In genomic region chr16:9159839-9160550, GRCh38 we compare ENCODE assay signal across 8 cellular contexts.
A peak's percentile ranks its signal among the peaks of the same experiment; 100 is the strongest.
DNase-seq lines count a peak whose midpoint lies in the region; ATAC-seq, FAIRE-seq and TF ChIP-seq lines count a peak whose summit lies in the region.

No MANE protein-coding gene starts in this region.

- TF ChIP-seq CTCF in KMS-11 (conservative IDR thresholded peaks at IDR 0.05; ENCODE audit: low read depth, low read length) (peak; percentile 79), H1 (IDR thresholded peaks at IDR 0.05; ENCODE audit: control extremely low read depth in 1 of 3, insufficient read depth in 1 of 3, low read depth in 1 of 3, low read length in 3 of 3) (peak; percentile 85 to 90 (median 87)), tibial artery (IDR thresholded peaks at IDR 0.05) (peak; percentile 57 to 60)

- H2AFZ ChIP-seq in KMS-11 (ENCODE audit: low read depth) (no peak overlapping the region), H1 (ENCODE audit: low read length) (no peak overlapping the region), mesenchymal stem cell (ENCODE audit: low read depth, low read length) (no peak overlapping the region)

- POLR2A ChIA-PET in H1 (lab: Charles Lee; ENCODE audit: partially characterized antibody) = interaction anchor here (0.9 kb wide), 1 partner anchor 14 kb away, joined by 3 read pairs; no protein-coding TSS in a partner anchor

- ATAC-seq in HG03097 (IDR thresholded peaks at IDR 0.05; ENCODE audit: low FRiP score, unreplicated experiment) = no peak

- H3K9me3 ChIP-seq in H1 (ENCODE audit: insufficient read depth in 2 of 2, low read depth in 1 of 2, low read length in 1 of 2) (no peaks in the 10 kb centered on the region), mesenchymal stem cell (ENCODE audit: control insufficient read depth, low read length) (no peaks in the 10 kb centered on the region), tibial artery (no peaks in the 10 kb centered on the region)

- H4K91ac ChIP-seq in H1 (replicated peaks; ENCODE audit: insufficient read length, low read length) = no peak overlapping the region
- no peak overlapping the region for H4K91ac ChIP-seq in mesenchymal stem cell (ENCODE audit: low read length)

- H2BK12ac ChIP-seq in H1 (ENCODE audit: low read depth, low read length) (no peak overlapping the region), mesenchymal stem cell (ENCODE audit: low read length in 2 of 2) (no peak overlapping the region)

- intact Hi-C loops in tibial artery (cut with DNase I; ENCODE audit: low total_unique reads) = no loop called here

- peak; percentile 93 to 96 for TF ChIP-seq RAD21 in H1 (IDR thresholded peaks at IDR 0.05 in 1 of 2, conservative IDR thresholded peaks at IDR 0.05 in 1 of 2; ENCODE audit: low read depth in 2 of 2, low read length in 2 of 2)

- no peaks in the 10 kb centered on the region for H3K79me1 ChIP-seq in H1 (ENCODE audit: low read depth, low read length)
- H3K79me1 ChIP-seq in mesenchymal stem cell (replicated peaks; ENCODE audit: low read length, poor library complexity, severe bottlenecking) = no peaks in the 10 kb centered on the region

- H3K23ac ChIP-seq in H1 (ENCODE audit: insufficient read length) (no peak overlapping the region), mesenchymal stem cell (ENCODE audit: low read length in 2 of 2) (no peak overlapping the region)

- no peak overlapping the region; the same call in 1 of the 2 replicates for H4K8ac ChIP-seq in H1 (ENCODE audit: extremely low read depth, insufficient read depth, low read length)
- no peak overlapping the region for H4K8ac ChIP-seq in mesenchymal stem cell (ENCODE audit: low read length)

- TF ChIP-seq EP300 in H1 (IDR thresholded peaks at IDR 0.05; ENCODE audit: borderline replicate concordance in 1 of 2, low read depth in 2 of 2, low read length in 2 of 2) = no peak

- H3K79me2 ChIP-seq in KMS-11 (ENCODE audit: insufficient read depth, low read depth) = no peaks in the 10 kb centered on the region
- no peaks in the 10 kb centered on the region for H3K79me2 ChIP-seq in H1 (ENCODE audit: control insufficient read depth in 1 of 2, insufficient read depth in 2 of 2, low read length in 2 of 2)

- H4K5ac ChIP-seq in H1 (ENCODE audit: insufficient read length, low read depth, low read length) = no peak overlapping the region

- no peak overlapping the region for H3K56ac ChIP-seq in H1 (replicated peaks; ENCODE audit: insufficient read length, low read depth, low read length)

- no peak overlapping the region for H3K4ac ChIP-seq in H1 (replicated peaks; ENCODE audit: insufficient read length, low read depth, low read length)
- no peak overlapping the region for H3K4ac ChIP-seq in mesenchymal stem cell (ENCODE audit: low read depth in 1 of 2, low read length in 2 of 2)

- H3K9ac ChIP-seq in KMS-11 = no peak overlapping the region
- no peak overlapping the region for H3K9ac ChIP-seq in H1 (replicated peaks in 1 of 4; ENCODE audit: extremely low read depth in 1 of 4, low read depth in 3 of 4, low read length in 3 of 4)
- H3K9ac ChIP-seq in mesenchymal stem cell (ENCODE audit: low read length) = no peak overlapping the region

- no peak overlapping the region for H2BK5ac ChIP-seq in H1 (ENCODE audit: low read depth, low read length)
- H2BK5ac ChIP-seq in mesenchymal stem cell (ENCODE audit: low read depth, low read length, poor library complexity, severe bottlenecking) = no peak overlapping the region

- WGBS in H1 (ENCODE audit: extremely low coverage in 1 of 2, insufficient coverage in 1 of 2, insufficient read length in 1 of 2, insufficient replicate concordance in 2 of 2, low coverage in 1 of 2, low lambda C conversion rate in 2 of 2, missing lambda C conversion rate in 1 of 2), 2 experiments = 39% methylated on average over 15 of the region's 15 CpGs; no CpG with 5 or more reads in 1 of the 2 experiments
- 16% methylated on average over 15 of the region's 15 CpGs for WGBS in mesenchymal stem cell

- peak; percentile 84 for FAIRE-seq in H1 (lab: Jason Lieb, UNC)

- H3K27me3 ChIP-seq in KMS-11 (ENCODE audit: insufficient read depth, low read depth) (no peaks in the 10 kb centered on the region), H1 (replicated peaks in 1 of 4; ENCODE audit: control insufficient read depth in 3 of 4, extremely low read depth in 1 of 4, insufficient read depth in 3 of 4, low read length in 3 of 4) (no peaks in the 10 kb centered on the region), mesenchymal stem cell (ENCODE audit: control insufficient read depth in 1 of 2, insufficient read depth in 1 of 2, low read length in 2 of 2) (peaks cover 3 to 6% of the 10 kb centered on the region in 2 experiments), tibial artery (no peaks in the 10 kb centered on the region)

- H3K18ac ChIP-seq in H1 (ENCODE audit: extremely low read depth, low read length) (no peak overlapping the region), mesenchymal stem cell (ENCODE audit: low read depth in 1 of 2, low read length in 2 of 2) (no peak overlapping the region)

- DNase-seq in SHP77 (lab: John Stamatoyannopoulos, UW) = peak; percentile 3 to 25
- DNase-seq in SHP77 treated with DMSO at 0.1 percent for 48 hours (lab: John Stamatoyannopoulos, UW) = no peak
- peak; percentile 66 for DNase-seq in SW480 (ENCODE audit: low spot score)
- DNase-seq in H1 (ENCODE audit: low read depth in 1 of 2, low spot score in 2 of 2) = peak; percentile 83 to 90
- peak; percentile 67 for DNase-seq in mesenchymal stem cell
- peak in 1 of 2 donors; percentile 32 for DNase-seq in tibial artery

- H3K14ac ChIP-seq in H1 (ENCODE audit: insufficient read length) (no peak overlapping the region), mesenchymal stem cell (ENCODE audit: low read length in 2 of 2) (no peak overlapping the region)

- H3K23me2 ChIP-seq in H1 (ENCODE audit: low read depth, low read length) = no peaks in the 10 kb centered on the region

- H2BK120ac ChIP-seq in H1 (replicated peaks; ENCODE audit: low read depth, low read length) (no peak overlapping the region), mesenchymal stem cell (ENCODE audit: low read depth, low read length) (no peak overlapping the region)

- H2AK5ac ChIP-seq in H1 (ENCODE audit: low read depth, low read length) (no peak overlapping the region), mesenchymal stem cell (ENCODE audit: low read length, severe bottlenecking) (no peak overlapping the region)

- H4K20me1 ChIP-seq in KMS-11 (ENCODE audit: insufficient read depth) (no peaks in the 10 kb centered on the region), H1 (replicated peaks in 1 of 2; ENCODE audit: control insufficient read depth in 1 of 2, insufficient read depth in 2 of 2, low read length in 2 of 2) (no peaks in the 10 kb centered on the region)

- CTCF ChIA-PET in H1 (lab: Charles Lee; ENCODE audit: partially characterized antibody) = interaction anchor here (0.9 to 1.3 kb wide), 10 partner anchors 9 to 295 kb away, joined by 3 to 6 read pairs (median 4); no protein-coding TSS in a partner anchor

- H2BK15ac ChIP-seq in H1 (ENCODE audit: low read length) (no peak overlapping the region), mesenchymal stem cell (ENCODE audit: low read depth, poor library complexity, severe bottlenecking) (no peak overlapping the region)

- no peak for TF ChIP-seq POLR2A in H1 (IDR thresholded peaks at IDR 0.05; ENCODE audit: control extremely low read depth in 1 of 2, low read depth in 2 of 2, low read length in 2 of 2)

- H3K36me3 ChIP-seq in KMS-11 (ENCODE audit: insufficient read depth) (no peaks in the 10 kb centered on the region), H1 (ENCODE audit: control insufficient read depth in 2 of 4, insufficient read depth in 4 of 4, low read length in 3 of 4) (no peaks in the 10 kb centered on the region), mesenchymal stem cell (ENCODE audit: control insufficient read depth in 1 of 2, insufficient read depth in 2 of 2, low read depth in 1 of 2, low read length in 2 of 2) (no peaks in the 10 kb centered on the region), tibial artery (no peaks in the 10 kb centered on the region)

- no peak overlapping the region for H2BK20ac ChIP-seq in H1 (ENCODE audit: low read length)

- no peaks in the 10 kb centered on the region for H3K4me1 ChIP-seq in KMS-11 (ENCODE audit: low read depth, poor library complexity, severe bottlenecking)
- H3K4me1 ChIP-seq in H1 (replicated peaks in 1 of 4; ENCODE audit: control insufficient read depth in 3 of 4, insufficient read depth in 4 of 4, low read length in 3 of 4) = peaks cover 2 to 8% (median 4%) of the 10 kb centered on the region in 4 experiments; a peak in 5 of 7 replicates
- peaks cover 3% of the 10 kb centered on the region for H3K4me1 ChIP-seq in mesenchymal stem cell (ENCODE audit: control insufficient read depth, insufficient read depth, low read depth, low read length)
- no peaks in the 10 kb centered on the region for H3K4me1 ChIP-seq in tibial artery

- H3K4me2 ChIP-seq in KMS-11 (no peak overlapping the region), H1 (ENCODE audit: insufficient read depth in 1 of 2, low read depth in 2 of 2, low read length in 2 of 2) (peak overlapping the region in 1 of 2 experiments; percentile 43; a peak in 2 of 4 replicates), mesenchymal stem cell (ENCODE audit: low read length, poor library complexity, severe bottlenecking) (no peak overlapping the region)

- H3K4me3 ChIP-seq in KMS-11 (IDR thresholded peaks at IDR 0.05; ENCODE audit: insufficient read depth, low read depth, low read length) (no peak overlapping the region), H1 (ENCODE audit: extremely low read depth in 1 of 4, insufficient read depth in 2 of 4, low read depth in 3 of 4, low read length in 4 of 4) (peak overlapping the region in 1 of 4 experiments; percentile 5; a peak in 1 of 8 replicates), mesenchymal stem cell (ENCODE audit: insufficient read depth in 1 of 2, low read depth in 1 of 2, low read length in 2 of 2) (no peak overlapping the region), tibial artery (no peak overlapping the region)

- H3K27ac ChIP-seq in KMS-11 (no peak overlapping the region), H1 (ENCODE audit: low read depth, low read length) (no peak overlapping the region), mesenchymal stem cell (ENCODE audit: low read length, poor library complexity, severe bottlenecking) (no peak overlapping the region), tibial artery (no peak overlapping the region)

TF ChIP-seq in H1, 55 proteins besides CTCF, POLR2A, EP300 and RAD21 (continues in another document):
- no peak for TF ChIP-seq POLR2AphosphoS5 (IDR thresholded peaks at IDR 0.05; ENCODE audit: low read depth, low read length)
- TF ChIP-seq SIN3A (conservative IDR thresholded peaks at IDR 0.05 in 1 of 2, IDR thresholded peaks at IDR 0.05 in 1 of 2; ENCODE audit: low read depth in 1 of 2, low read length in 2 of 2) = 0 out of 4 replicates have a peak, but pooled peaks of 1 of the 2 experiments have one; percentile 36
- TF ChIP-seq TEAD4 (IDR thresholded peaks at IDR 0.05; ENCODE audit: low read depth, low read length) = peak; percentile 69; the same call in 1 of the 2 replicates
- TF ChIP-seq HDAC2 (IDR thresholded peaks at IDR 0.05; ENCODE audit: borderline replicate concordance in 1 of 2, low read depth in 2 of 2, low read length in 2 of 2) = peak in 1 of 2 experiments; percentile 48; a peak in 1 of 4 replicates
- peak; percentile 86; the same call in 1 of the 2 replicates for TF ChIP-seq KDM1A (IDR thresholded peaks at IDR 0.05; ENCODE audit: borderline replicate concordance, low read length)
- TF ChIP-seq JUND (IDR thresholded peaks at IDR 0.05; ENCODE audit: low read length) = 0 out of 2 replicates have a peak, but pooled peaks have one; percentile 23
